In the genomic region with DNA sequence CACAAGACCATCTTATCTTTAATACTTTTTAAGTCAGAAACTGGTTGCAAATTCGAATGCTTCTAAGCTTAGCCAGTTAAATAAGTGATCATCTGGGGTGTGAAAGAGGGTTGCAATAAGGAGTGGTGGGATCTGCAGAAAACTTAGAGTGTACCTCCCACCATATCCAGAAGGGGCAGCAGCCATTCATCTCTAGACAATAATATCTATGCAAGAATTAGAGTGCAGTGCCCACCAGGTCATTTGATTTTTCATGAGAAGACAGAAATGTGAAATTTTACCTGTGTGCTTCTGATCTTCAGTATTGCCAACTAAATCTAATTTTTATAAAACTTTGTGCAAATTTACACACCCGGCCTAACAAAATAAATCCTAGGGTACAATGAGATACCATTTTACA, we compare ENCODE assay signal across 10 cellular contexts.
A peak's percentile ranks its signal among the peaks of the same experiment; 100 is the strongest.
DNase-seq lines count a peak whose midpoint lies in the region; ATAC-seq and TF ChIP-seq lines count a peak whose summit lies in the region.
"Had no signal": no experiment of that assay in that cellular context is flagged by ENCODE, and none has a peak within 500 bp of the region (broad histone marks: within the 10 kb centered on the region; RNA-seq: fewer than 3 reads in every experiment).

No MANE protein-coding gene starts in this region.

- H3K36me3 Mint-ChIP-seq in CD14-positive monocyte: no peaks in the 10 kb centered on the region

- peak; percentile 36 for TF ChIP-seq CTCF in CD14-positive monocyte (IDR thresholded peaks at IDR 0.05)
- TF ChIP-seq CTCF in GM12874 (IDR thresholded peaks at IDR 0.05; ENCODE audit: insufficient read depth, low read depth, low read length): peak; percentile 13; the same call in 1 of the 2 replicates

- no peak overlapping the region for H3K27ac Mint-ChIP-seq in CD14-positive monocyte

- peaks cover 0 to 4% (median 2%) of the 10 kb centered on the region in 3 donors for H3K27me3 Mint-ChIP-seq in CD14-positive monocyte (ENCODE audit: low read depth in 3 of 3)

- no peak for DNase-seq in CD14-positive monocyte (ENCODE audit: low spot score)
- DNase-seq in OCI-M1 (lab: John Stamatoyannopoulos, UW): peak; percentile 8
- peak; percentile 8 for DNase-seq in germinal center (ENCODE audit: low spot score)
- no peak for DNase-seq in stimulated activated CD8-positive, alpha-beta memory T cell treated with anti-CD3 and anti-CD28 coated beads, Interleukin-4, amount 100 ng/mL, for 48 hours
- no peak for DNase-seq in MG63
- no peak for DNase-seq in substantia nigra (lab: John Stamatoyannopoulos, UW)
- DNase-seq: DMS153, testis had no signal

- H3K9me3 Mint-ChIP-seq in CD14-positive monocyte: peaks cover 0 to 3% (median 1%) of the 10 kb centered on the region in 7 donors

- no peaks in the 10 kb centered on the region for H3K9me3 ChIP-seq in MG63
- H3K9me3 ChIP-seq: testis had no signal

- intact Hi-C loops in CD14-positive monocyte (cut with micrococcal nuclease): no loop called here

- H3K27ac ChIP-seq in substantia nigra (ENCODE audit: low read depth, low read length, poor library complexity, severe bottlenecking): no peak overlapping the region
- H3K27ac ChIP-seq: testis had no signal

- ATAC-seq in GM18502 (IDR thresholded peaks at IDR 0.05; ENCODE audit: poor library complexity, unreplicated experiment): no peak

- no peaks in the 10 kb centered on the region for H3K4me1 Mint-ChIP-seq in CD14-positive monocyte

- no peaks in the 10 kb centered on the region for H3K36me3 ChIP-seq in MG63

- no peak overlapping the region for H3K4me3 ChIP-seq in MG63
- H3K4me3 ChIP-seq: testis had no signal

- no peak overlapping the region for H3K4me3 Mint-ChIP-seq in CD14-positive monocyte

- no peaks in the 10 kb centered on the region for H3K27me3 ChIP-seq in MG63
- H3K27me3 ChIP-seq: testis had no signal

Comparison
In these comparisons a context has a peak if more than half of its experiments do, and no peak if none do; other contexts are left out.
1. DNase-seq: peak in OCI-M1 (single experiment) and germinal center (single experiment); none in CD14-positive monocyte (single experiment), stimulated activated CD8-positive, alpha-beta memory T cell treated with anti-CD3 and anti-CD28 coated beads, Interleukin-4, amount 100 ng/mL, for 48 hours (single experiment), MG63 (single experiment) and substantia nigra (0 of 49).